ENCODE assay signal across 8 cellular contexts in genomic region chr20:4956200-4956810, GRCh38. TPM values are rescaled to one million over a fixed set of nuclear protein-coding genes. Genes with fewer than 3 reads are reported as not detected.
DNase-seq lines count a peak whose midpoint lies in the region; ATAC-seq and TF ChIP-seq lines count a peak whose summit lies in the region.

No MANE protein-coding gene starts in this region.

- H3K4me3 ChIP-seq in fibroblast of pulmonary artery (replicated peaks; ENCODE audit: low read depth, low read length) = no peak overlapping the region

- peak; percentile 91 for TF ChIP-seq CTCF in fibroblast of pulmonary artery (IDR thresholded peaks at IDR 0.05; ENCODE audit: low read length, missing control alignments)
- peak; percentile 93 for TF ChIP-seq CTCF in progenitor cell of endocrine pancreas (IDR thresholded peaks at IDR 0.05; ENCODE audit: unreplicated experiment)

- H3K9me3 Mint-ChIP-seq in activated CD4-positive, alpha-beta T cell treated with anti-CD3 and anti-CD28 coated beads, Interleukin-2, amount 10 ng/mL, durations not matched to agents 7 days and 5 days = peaks cover 4% of the 10 kb centered on the region
- H3K9me3 Mint-ChIP-seq in progenitor cell of endocrine pancreas (ENCODE audit: low read depth) = peaks cover 4% of the 10 kb centered on the region

- DNase-seq in activated CD4-positive, alpha-beta T cell treated with anti-CD3 and anti-CD28 coated beads, Interleukin-2, amount 10 ng/mL, durations not matched to agents 7 days and 5 days = peak; percentile 46
- no peak for DNase-seq in activated CD4-positive, alpha-beta T cell treated with anti-CD3 and anti-CD28 coated beads for 4 hours
- DNase-seq in NCI-H1105 treated with DMSO at 0.1 percent for 48 hours (lab: John Stamatoyannopoulos, UW) (peak; percentile 74), SKM-1 treated with dmso at 0.1 percent for 144 hours (lab: John Stamatoyannopoulos, UW; ENCODE audit: unreplicated experiment) (peak; percentile 41), fibroblast of pulmonary artery (ENCODE audit: low read depth) (peak; percentile 84), progenitor cell of endocrine pancreas (ENCODE audit: low spot score, unreplicated experiment) (no peak)
- no peak for DNase-seq in activated CD4-positive, alpha-beta T cell treated with anti-CD3 and anti-CD28 coated beads, Interleukin-2, amount 50 U/mL, for 1 hour

- peaks cover 9% of the 10 kb centered on the region for H3K36me3 Mint-ChIP-seq in activated CD4-positive, alpha-beta T cell treated with anti-CD3 and anti-CD28 coated beads, Interleukin-2, amount 10 ng/mL, durations not matched to agents 7 days and 5 days (ENCODE audit: low read depth)
- peaks cover 5% of the 10 kb centered on the region for H3K36me3 Mint-ChIP-seq in progenitor cell of endocrine pancreas (ENCODE audit: insufficient read depth)

- CTCF ChIA-PET in activated CD4-positive, alpha-beta T cell treated with anti-CD3 and anti-CD28 coated beads, Interleukin-2, amount 10 ng/mL, durations not matched to agents 7 days and 5 days (lab: Charles Lee) = interaction anchor here (0.5 to 1.8 kb wide), 10 partner anchors 11 to 844 kb away, joined by 3 to 8 read pairs (median 4); no protein-coding TSS in a partner anchor

- no peaks in the 10 kb centered on the region for H3K27me3 Mint-ChIP-seq in activated CD4-positive, alpha-beta T cell treated with anti-CD3 and anti-CD28 coated beads, Interleukin-2, amount 10 ng/mL, durations not matched to agents 7 days and 5 days
- H3K27me3 Mint-ChIP-seq in progenitor cell of endocrine pancreas = no peaks in the 10 kb centered on the region

- no peak overlapping the region for H3K4me3 Mint-ChIP-seq in activated CD4-positive, alpha-beta T cell treated with anti-CD3 and anti-CD28 coated beads, Interleukin-2, amount 10 ng/mL, durations not matched to agents 7 days and 5 days
- no peak overlapping the region for H3K4me3 Mint-ChIP-seq in progenitor cell of endocrine pancreas (ENCODE audit: low read depth)

- H3K27ac Mint-ChIP-seq in activated CD4-positive, alpha-beta T cell treated with anti-CD3 and anti-CD28 coated beads, Interleukin-2, amount 10 ng/mL, durations not matched to agents 7 days and 5 days = no peak overlapping the region
- H3K27ac Mint-ChIP-seq in progenitor cell of endocrine pancreas = no peak overlapping the region

- no peak for ATAC-seq in HG02870 (IDR thresholded peaks at IDR 0.05; ENCODE audit: unreplicated experiment)

- POLR2A ChIA-PET in activated CD4-positive, alpha-beta T cell treated with anti-CD3 and anti-CD28 coated beads, Interleukin-2, amount 10 ng/mL, durations not matched to agents 7 days and 5 days (lab: Charles Lee) = no interaction called here

- peaks cover 19% of the 10 kb centered on the region for H3K4me1 Mint-ChIP-seq in activated CD4-positive, alpha-beta T cell treated with anti-CD3 and anti-CD28 coated beads, Interleukin-2, amount 10 ng/mL, durations not matched to agents 7 days and 5 days
- no peaks in the 10 kb centered on the region for H3K4me1 Mint-ChIP-seq in progenitor cell of endocrine pancreas (ENCODE audit: low read depth)

RNA-seq across cellular contexts. Expression of gene SLC23A2, which starts 45.0 kb away (rescaled TPM):
- 10 to 100 TPM; 18.1 to 20.6 TPM for total RNA-seq in activated CD4-positive, alpha-beta T cell treated with anti-CD3 and anti-CD28 coated beads, Interleukin-2, amount 10 ng/mL, durations not matched to agents 7 days and 5 days
- 23.4 and 23.6 TPM in 2 replicates for total RNA-seq in progenitor cell of endocrine pancreas

Comparison
In these comparisons a context has a peak if more than half of its experiments do, and no peak if none do; other contexts are left out.
1. DNase-seq: peak in activated CD4-positive, alpha-beta T cell treated with anti-CD3 and anti-CD28 coated beads, Interleukin-2, amount 10 ng/mL, durations not matched to agents 7 days and 5 days (single experiment), NCI-H1105 treated with DMSO at 0.1 percent for 48 hours (single experiment), SKM-1 treated with dmso at 0.1 percent for 144 hours (single experiment) and fibroblast of pulmonary artery (single experiment); none in activated CD4-positive, alpha-beta T cell treated with anti-CD3 and anti-CD28 coated beads for 4 hours (0 of 2), progenitor cell of endocrine pancreas (single experiment) and activated CD4-positive, alpha-beta T cell treated with anti-CD3 and anti-CD28 coated beads, Interleukin-2, amount 50 U/mL, for 1 hour (single experiment).